Comparison of ENCODE assay signal across 1 cellular context in genomic region chr3:52155912-52156311, GRCh38.
TF ChIP-seq lines count a peak whose summit lies in the region.

No MANE protein-coding gene starts in this region.

TF ChIP-seq in WTC11, 78 proteins besides CTCF, POLR2A, EP300 and RAD21 (continued from another document):
- TF ChIP-seq E2F1 (CRISPR knock-in tag; IDR thresholded peaks at IDR 0.05) (no peak), ELF4 (CRISPR knock-in tag; IDR thresholded peaks at IDR 0.05; ENCODE audit: low read depth) (no peak)
- TF ChIP-seq, protein P1, sequence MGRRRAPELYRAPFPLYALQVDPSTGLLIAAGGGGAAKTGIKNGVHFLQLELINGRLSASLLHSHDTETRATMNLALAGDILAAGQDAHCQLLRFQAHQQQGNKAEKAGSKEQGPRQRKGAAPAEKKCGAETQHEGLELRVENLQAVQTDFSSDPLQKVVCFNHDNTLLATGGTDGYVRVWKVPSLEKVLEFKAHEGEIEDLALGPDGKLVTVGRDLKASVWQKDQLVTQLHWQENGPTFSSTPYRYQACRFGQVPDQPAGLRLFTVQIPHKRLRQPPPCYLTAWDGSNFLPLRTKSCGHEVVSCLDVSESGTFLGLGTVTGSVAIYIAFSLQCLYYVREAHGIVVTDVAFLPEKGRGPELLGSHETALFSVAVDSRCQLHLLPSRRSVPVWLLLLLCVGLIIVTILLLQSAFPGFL (CRISPR knock-in tag; IDR thresholded peaks at IDR 0.05; ENCODE audit: borderline replicate concordance) = no peak
